In genomic region chr10:12588091-12588850, GRCh38 we compare ENCODE assay signal across 9 cellular contexts.
DNase-seq lines count a peak whose midpoint lies in the region; ATAC-seq and TF ChIP-seq lines count a peak whose summit lies in the region.
"Had no signal": no experiment of that assay in that cellular context is flagged by ENCODE, and none has a peak within 500 bp of the region (broad histone marks: within the 10 kb centered on the region; RNA-seq: fewer than 3 reads in every experiment).

No MANE protein-coding gene starts in this region.

- no peak for TF ChIP-seq CTCF in right lobe of liver (IDR thresholded peaks at IDR 0.05)

- H3K36me3 Mint-ChIP-seq in T-helper 2 cell treated with Interferon-gamma antibody and Interleukin-4, amounts not matched to agents 5 μg/mL and 100 μg/mL, for 36 hours (ENCODE audit: low read depth): peaks cover 5% of the 10 kb centered on the region

- TF ChIP-seq POLR2A in right lobe of liver (IDR thresholded peaks at IDR 0.05): no peak

- no peak overlapping the region for H3K4me3 ChIP-seq in right lobe of liver

- WGBS in right lobe of liver (ENCODE audit: insufficient coverage, low coverage, low lambda C conversion rate, missing lambda C conversion rate): 49% methylated on average over 12 of the region's 12 CpGs

- H3K27ac ChIP-seq in right lobe of liver: no peak overlapping the region

- H3K27me3 Mint-ChIP-seq in T-helper 2 cell treated with Interferon-gamma antibody and Interleukin-4, amounts not matched to agents 5 μg/mL and 100 μg/mL, for 36 hours (ENCODE audit: low read depth): no peaks in the 10 kb centered on the region

- no peaks in the 10 kb centered on the region for H3K36me3 ChIP-seq in right lobe of liver

- peaks cover 52% of the 10 kb centered on the region for H3K4me1 Mint-ChIP-seq in T-helper 2 cell treated with Interferon-gamma antibody and Interleukin-4, amounts not matched to agents 5 μg/mL and 100 μg/mL, for 36 hours (ENCODE audit: low read depth)

- DNase-seq in COLO668 (lab: John Stamatoyannopoulos, UW; ENCODE audit: unreplicated experiment) (peak; percentile 6), left kidney (ENCODE audit: low read depth, low spot score) (peak; percentile 22), right lobe of liver (no peak)
- peak; percentile 10 for DNase-seq in T-helper 2 cell treated with Interferon-gamma antibody and Interleukin-4, amounts not matched to agents 5 μg/mL and 100 μg/mL, for 36 hours (ENCODE audit: low spot score)
- DNase-seq: activated CD4-positive, CD25-positive, alpha-beta regulatory T cell treated with anti-CD3 and anti-CD28 coated beads, Interleukin-2, amount 50 U/mL, for 72 hours; left ventricle myocardium superior had no signal

- H3K4me1 ChIP-seq in right lobe of liver: peaks cover 0 to 18% (median 0%) of the 10 kb centered on the region in 4 donors

- no peaks in the 10 kb centered on the region for H3K27me3 ChIP-seq in right lobe of liver

- intact Hi-C loops in right lobe of liver (cut with DNase I): no loop called here

- H3K4me3 Mint-ChIP-seq in T-helper 2 cell treated with Interferon-gamma antibody and Interleukin-4, amounts not matched to agents 5 μg/mL and 100 μg/mL, for 36 hours: peak overlapping the region; percentile 80

- peak overlapping the region; percentile 74 for H3K27ac Mint-ChIP-seq in T-helper 2 cell treated with Interferon-gamma antibody and Interleukin-4, amounts not matched to agents 5 μg/mL and 100 μg/mL, for 36 hours

- H3K9me3 ChIP-seq in right lobe of liver: no peaks in the 10 kb centered on the region

- peak; percentile 60 for ATAC-seq in GM18502 (IDR thresholded peaks at IDR 0.05; ENCODE audit: poor library complexity, unreplicated experiment)
- no peak for ATAC-seq in right lobe of liver
- ATAC-seq in HG02798 (IDR thresholded peaks at IDR 0.05; ENCODE audit: poor library complexity, unreplicated experiment): no peak
- no peak for ATAC-seq in HG02623 (IDR thresholded peaks at IDR 0.05; ENCODE audit: unreplicated experiment)

- peaks cover 8% of the 10 kb centered on the region for H3K9me3 Mint-ChIP-seq in T-helper 2 cell treated with Interferon-gamma antibody and Interleukin-4, amounts not matched to agents 5 μg/mL and 100 μg/mL, for 36 hours

Comparison
In these comparisons a context has a peak if more than half of its experiments do, and no peak if none do; other contexts are left out.
1. DNase-seq: peak in COLO668 (single experiment), T-helper 2 cell treated with Interferon-gamma antibody and Interleukin-4, amounts not matched to agents 5 μg/mL and 100 μg/mL, for 36 hours (single experiment) and left kidney (single experiment); none in right lobe of liver (0 of 3).